In the genomic region with DNA sequence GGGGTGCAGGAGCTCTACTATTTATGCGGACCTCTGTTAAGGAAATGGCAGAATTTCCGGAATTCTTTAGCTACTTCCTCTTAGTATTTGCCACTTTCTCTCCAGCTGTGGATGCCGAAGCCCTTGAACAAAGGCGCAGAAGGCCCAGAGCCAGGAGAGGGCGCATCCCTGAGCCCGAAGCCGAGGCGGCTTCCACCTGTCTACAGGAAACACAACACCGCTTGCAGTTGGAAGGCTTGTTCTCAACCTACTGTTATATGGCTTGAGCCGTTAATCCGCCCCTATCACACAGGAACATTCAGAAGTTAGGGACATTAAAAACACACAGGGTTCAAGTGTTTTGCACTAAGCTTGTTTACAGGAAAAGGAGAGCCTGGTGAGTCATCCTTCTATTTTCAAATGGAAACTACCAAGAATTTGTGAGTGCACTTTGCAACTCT, we compare ENCODE assay signal across 10 cellular contexts.
DNase-seq lines count a peak whose midpoint lies in the region; ATAC-seq and TF ChIP-seq lines count a peak whose summit lies in the region.
"Had no signal": no experiment of that assay in that cellular context is flagged by ENCODE, and none has a peak within 500 bp of the region (broad histone marks: within the 10 kb centered on the region; RNA-seq: fewer than 3 reads in every experiment).

No MANE protein-coding gene starts in this region.

- peak overlapping the region; percentile 30 for H2AFZ ChIP-seq in osteoblast (ENCODE audit: low read length)

- H4K20me1 ChIP-seq in osteoblast (ENCODE audit: insufficient read depth, low read length) = no peaks in the 10 kb centered on the region

- H3K27me3 Mint-ChIP-seq in CD8-positive, alpha-beta T cell (ENCODE audit: low read depth) = peaks cover 4% of the 10 kb centered on the region

- H3K27ac ChIP-seq in osteoblast (ENCODE audit: low read depth, low read length) = no peak overlapping the region
- H3K27ac ChIP-seq in CD8-positive, alpha-beta T cell (ENCODE audit: low read depth, low read length) = no peak overlapping the region
- H3K27ac ChIP-seq: vagina had no signal

- H3K4me1 ChIP-seq in osteoblast (ENCODE audit: insufficient read depth, low read length) = peaks cover 19% of the 10 kb centered on the region
- no peaks in the 10 kb centered on the region for H3K4me1 ChIP-seq in CD8-positive, alpha-beta T cell (ENCODE audit: insufficient read depth, low read length)

- H3K27me3 ChIP-seq in osteoblast (ENCODE audit: insufficient read depth, low read length) = no peaks in the 10 kb centered on the region
- H3K27me3 ChIP-seq in CD8-positive, alpha-beta T cell (ENCODE audit: insufficient read depth, low read length) = no peaks in the 10 kb centered on the region
- H3K27me3 ChIP-seq: vagina had no signal

- H3K27ac Mint-ChIP-seq in CD8-positive, alpha-beta T cell = no peak overlapping the region
- H3K27ac Mint-ChIP-seq: activated naive CD4-positive, alpha-beta T cell treated with anti-CD3 and anti-CD28 coated beads for 36 hours had no signal

- H3K36me3 Mint-ChIP-seq in CD8-positive, alpha-beta T cell = no peaks in the 10 kb centered on the region

- intact Hi-C loops in CD8-positive, alpha-beta T cell (cut with DNase I, micrococcal nuclease) = no loop called here

- H3K4me3 ChIP-seq in epithelial cell of proximal tubule (ENCODE audit: low read depth, low read length) = no peak overlapping the region
- no peak overlapping the region for H3K4me3 ChIP-seq in osteoblast (ENCODE audit: insufficient read depth, low read length)
- H3K4me3 ChIP-seq in CD8-positive, alpha-beta T cell (ENCODE audit: low read depth, low read length) = no peak overlapping the region
- H3K4me3 ChIP-seq: vagina had no signal

- CTCF ChIA-PET in CD8-positive, alpha-beta T cell (lab: Charles Lee) = no interaction called here

- DNase-seq in NCI-H510A treated with DMSO at 0.1 percent for 48 hours (lab: John Stamatoyannopoulos, UW) = peak; percentile 62
- DNase-seq in epithelial cell of proximal tubule (ENCODE audit: low read depth) = no peak
- DNase-seq in osteoblast (ENCODE audit: insufficient read length, low spot score, missing footprints) = peak; percentile 37
- no peak for DNase-seq in CD8-positive, alpha-beta T cell
- DNase-seq in MV-4-11 (lab: John Stamatoyannopoulos, UW) = no peak
- DNase-seq: activated naive CD4-positive, alpha-beta T cell treated with anti-CD3 and anti-CD28 coated beads for 36 hours had no signal

- peak overlapping the region; percentile 42 for H3K4me2 ChIP-seq in osteoblast (ENCODE audit: insufficient read depth, low read length)

- H3K36me3 ChIP-seq in osteoblast (ENCODE audit: insufficient read depth, low read length) = no peaks in the 10 kb centered on the region
- no peaks in the 10 kb centered on the region for H3K36me3 ChIP-seq in CD8-positive, alpha-beta T cell (ENCODE audit: insufficient read depth, low read length)
- H3K36me3 ChIP-seq: vagina had no signal

- peak; percentile 39 for TF ChIP-seq CTCF in epithelial cell of proximal tubule (conservative IDR thresholded peaks at IDR 0.05; ENCODE audit: low read depth, low read length)
- no peak for TF ChIP-seq CTCF in osteoblast (IDR thresholded peaks at IDR 0.05; ENCODE audit: extremely low read depth, low read depth, low read length)
- TF ChIP-seq CTCF in CD8-positive, alpha-beta T cell (IDR thresholded peaks at IDR 0.05) = no peak

- H3K4me1 Mint-ChIP-seq in CD8-positive, alpha-beta T cell (ENCODE audit: low read depth) = no peaks in the 10 kb centered on the region

- H3K9me3 Mint-ChIP-seq in CD8-positive, alpha-beta T cell = no peaks in the 10 kb centered on the region
- H3K9me3 Mint-ChIP-seq: activated naive CD4-positive, alpha-beta T cell treated with anti-CD3 and anti-CD28 coated beads for 36 hours had no signal

- no peak overlapping the region for H3K4me3 Mint-ChIP-seq in CD8-positive, alpha-beta T cell
- H3K4me3 Mint-ChIP-seq: activated naive CD4-positive, alpha-beta T cell treated with anti-CD3 and anti-CD28 coated beads for 36 hours had no signal

- POLR2A ChIA-PET in CD8-positive, alpha-beta T cell (lab: Charles Lee) = no interaction called here

- ATAC-seq in GM19324 (IDR thresholded peaks at IDR 0.05; ENCODE audit: low FRiP score, unreplicated experiment) (peak; percentile 48), HG03196 (IDR thresholded peaks at IDR 0.05; ENCODE audit: unreplicated experiment) (no peak), GM18511 (IDR thresholded peaks at IDR 0.05; ENCODE audit: unreplicated experiment) (no peak)
- ATAC-seq in CD8-positive, alpha-beta T cell = no peak

- H3K79me2 ChIP-seq in osteoblast (ENCODE audit: insufficient read depth, low read length) = no peaks in the 10 kb centered on the region

- H3K9me3 ChIP-seq in osteoblast (ENCODE audit: low read depth, low read length) = no peaks in the 10 kb centered on the region
- no peaks in the 10 kb centered on the region for H3K9me3 ChIP-seq in CD8-positive, alpha-beta T cell (ENCODE audit: low read length)
- H3K9me3 ChIP-seq: vagina had no signal

Comparison
In these comparisons a context has a peak if more than half of its experiments do, and no peak if none do; other contexts are left out.
1. DNase-seq: peak in NCI-H510A treated with DMSO at 0.1 percent for 48 hours (single experiment) and osteoblast (single experiment); none in epithelial cell of proximal tubule (single experiment), CD8-positive, alpha-beta T cell (0 of 7) and MV-4-11 (single experiment).